ENCODE assay signal across 21 cellular contexts in genomic region chrX:118355225-118355920, GRCh38. TPM values are rescaled to one million over a fixed set of nuclear protein-coding genes. Genes with fewer than 3 reads are reported as not detected.
DNase-seq lines count a peak whose midpoint lies in the region; ATAC-seq, FAIRE-seq and TF ChIP-seq lines count a peak whose summit lies in the region.
"Had no signal": no experiment of that assay in that cellular context is flagged by ENCODE, and none has a peak within 500 bp of the region (broad histone marks: within the 10 kb centered on the region; RNA-seq: fewer than 3 reads in every experiment).

No MANE protein-coding gene starts in this region.

- peaks cover 45% of the 10 kb centered on the region for H3K4me1 ChIP-seq in endothelial cell of umbilical vein (ENCODE audit: control insufficient read depth, extremely low read depth, insufficient read depth, low read length)

- H2AFZ ChIP-seq in endothelial cell of umbilical vein (ENCODE audit: low read depth, low read length), result no peak overlapping the region

- peak; percentile 17 to 23 for ATAC-seq in stimulated activated naive B cell treated with anti-CD40 and anti-IgM and Interleukin-4, amounts not matched to agents 10 μg/mL and 1 μg/mL and 100 μg/mL, for 72 hours (replicated peaks)
- no peak for ATAC-seq in HG03025 (IDR thresholded peaks at IDR 0.05; ENCODE audit: low FRiP score, unreplicated experiment)
- ATAC-seq: A549, sciatic nerve had no signal

- H3K9me1 ChIP-seq in endothelial cell of umbilical vein (replicated peaks; ENCODE audit: control insufficient read depth, extremely low read depth, insufficient read depth, low read length), result no peaks in the 10 kb centered on the region

- H3K27me3 ChIP-seq in endothelial cell of umbilical vein (ENCODE audit: control insufficient read depth in 2 of 2, insufficient read depth in 2 of 2, low read length in 2 of 2), result no peaks in the 10 kb centered on the region
- H3K27me3 ChIP-seq: heart right ventricle, suprapubic skin had no signal

- no peak overlapping the region for H3K4me3 Mint-ChIP-seq in activated CD4-positive, alpha-beta memory T cell treated with anti-CD3 and anti-CD28 coated beads for 36 hours
- no peak overlapping the region for H3K4me3 Mint-ChIP-seq in activated CD4-positive, alpha-beta memory T cell treated with anti-CD3 and anti-CD28 coated beads, Interleukin-2, amount 10 ng/mL, durations not matched to agents 7 days and 5 days
- H3K4me3 Mint-ChIP-seq in stimulated activated naive B cell treated with anti-CD40 and anti-IgM and Interleukin-4, amounts not matched to agents 10 μg/mL and 1 μg/mL and 100 μg/mL, for 72 hours, result no peak overlapping the region
- H3K4me3 Mint-ChIP-seq: activated CD4-positive, alpha-beta T cell treated with anti-CD3 and anti-CD28 coated beads, Interleukin-2, amount 10 ng/mL, durations not matched to agents 24 days and 14 days; activated naive CD4-positive, alpha-beta T cell treated with anti-CD3 and anti-CD28 coated beads, Interleukin-2, amount 10 ng/mL, durations not matched to agents 7 days and 5 days; central memory CD8-positive, alpha-beta T cell had no signal

- H3K79me2 ChIP-seq in endothelial cell of umbilical vein (ENCODE audit: control insufficient read depth, insufficient read depth, low read length), result peaks cover 78% of the 10 kb centered on the region

- no peaks in the 10 kb centered on the region for H3K9me3 ChIP-seq in endothelial cell of umbilical vein (replicated peaks; ENCODE audit: control insufficient read depth, insufficient read depth, low read length)
- H3K9me3 ChIP-seq: A549, heart right ventricle, suprapubic skin had no signal

- TF ChIP-seq CTCF in endothelial cell of umbilical vein (IDR thresholded peaks at IDR 0.05; ENCODE audit: extremely low read depth in 1 of 2, insufficient read depth in 1 of 2, low read depth in 1 of 2, low read length in 2 of 2), result no peak

- peak overlapping the region; percentile 61 for H3K9ac ChIP-seq in endothelial cell of umbilical vein (replicated peaks; ENCODE audit: extremely low read depth, insufficient read depth, low read length)

- peak; percentile 16 for DNase-seq in activated CD4-positive, alpha-beta memory T cell treated with anti-CD3 and anti-CD28 coated beads for 36 hours
- DNase-seq in activated CD4-positive, alpha-beta memory T cell treated with anti-CD3 and anti-CD28 coated beads, Interleukin-2, amount 10 ng/mL, durations not matched to agents 7 days and 5 days, result no peak
- DNase-seq in OCI-M1 (lab: John Stamatoyannopoulos, UW) (peak; percentile 18), endothelial cell of umbilical vein (ENCODE audit: low read depth, low spot score) (peak; percentile 49), HEK293T (ENCODE audit: extremely low spot score) (no peak)
- no peak for DNase-seq in stimulated activated naive B cell treated with anti-CD40 and anti-IgM and Interleukin-4, amounts not matched to agents 10 μg/mL and 1 μg/mL and 100 μg/mL, for 72 hours
- no peak for DNase-seq in activated CD4-positive, alpha-beta T cell treated with anti-CD3 and anti-CD28 coated beads, Interleukin-2, amount 50 U/mL, for 4 hours
- DNase-seq: activated CD4-positive, alpha-beta T cell treated with anti-CD3 and anti-CD28 coated beads, Interleukin-2, amount 10 ng/mL, durations not matched to agents 24 days and 14 days; activated naive CD4-positive, alpha-beta T cell treated with anti-CD3 and anti-CD28 coated beads, Interleukin-2, amount 10 ng/mL, durations not matched to agents 7 days and 5 days; erythroblast; heart right ventricle; left ventricle myocardium superior; NCI-H1105 treated with DMSO at 0.1 percent for 48 hours; NCI-H345; T-helper 1 cell had no signal

- H3K27me3 Mint-ChIP-seq in activated CD4-positive, alpha-beta memory T cell treated with anti-CD3 and anti-CD28 coated beads for 36 hours, result no peaks in the 10 kb centered on the region
- no peaks in the 10 kb centered on the region for H3K27me3 Mint-ChIP-seq in activated CD4-positive, alpha-beta memory T cell treated with anti-CD3 and anti-CD28 coated beads, Interleukin-2, amount 10 ng/mL, durations not matched to agents 7 days and 5 days
- no peaks in the 10 kb centered on the region for H3K27me3 Mint-ChIP-seq in stimulated activated naive B cell treated with anti-CD40 and anti-IgM and Interleukin-4, amounts not matched to agents 10 μg/mL and 1 μg/mL and 100 μg/mL, for 72 hours
- H3K27me3 Mint-ChIP-seq: activated CD4-positive, alpha-beta T cell treated with anti-CD3 and anti-CD28 coated beads, Interleukin-2, amount 10 ng/mL, durations not matched to agents 24 days and 14 days; activated naive CD4-positive, alpha-beta T cell treated with anti-CD3 and anti-CD28 coated beads, Interleukin-2, amount 10 ng/mL, durations not matched to agents 7 days and 5 days; central memory CD8-positive, alpha-beta T cell had no signal

- no peaks in the 10 kb centered on the region for H3K36me3 Mint-ChIP-seq in activated CD4-positive, alpha-beta memory T cell treated with anti-CD3 and anti-CD28 coated beads for 36 hours
- H3K36me3 Mint-ChIP-seq in activated CD4-positive, alpha-beta memory T cell treated with anti-CD3 and anti-CD28 coated beads, Interleukin-2, amount 10 ng/mL, durations not matched to agents 7 days and 5 days (ENCODE audit: low read depth), result no peaks in the 10 kb centered on the region
- H3K36me3 Mint-ChIP-seq in stimulated activated naive B cell treated with anti-CD40 and anti-IgM and Interleukin-4, amounts not matched to agents 10 μg/mL and 1 μg/mL and 100 μg/mL, for 72 hours, result no peaks in the 10 kb centered on the region
- H3K36me3 Mint-ChIP-seq: activated naive CD4-positive, alpha-beta T cell treated with anti-CD3 and anti-CD28 coated beads, Interleukin-2, amount 10 ng/mL, durations not matched to agents 7 days and 5 days had no signal

- peak overlapping the region; percentile 76 for H3K27ac ChIP-seq in endothelial cell of umbilical vein (ENCODE audit: insufficient read depth, low read depth, low read length)
- H3K27ac ChIP-seq: A549, suprapubic skin had no signal

- peak overlapping the region in 1 of 3 experiments; percentile 23 for H3K4me3 ChIP-seq in endothelial cell of umbilical vein (replicated peaks in 1 of 3; ENCODE audit: insufficient read depth in 1 of 3, low read depth in 1 of 3, low read length in 3 of 3)
- H3K4me3 ChIP-seq: A549, heart right ventricle, suprapubic skin had no signal

- H3K27ac Mint-ChIP-seq in activated CD4-positive, alpha-beta memory T cell treated with anti-CD3 and anti-CD28 coated beads for 36 hours, result peak overlapping the region; percentile 49
- H3K27ac Mint-ChIP-seq in activated CD4-positive, alpha-beta memory T cell treated with anti-CD3 and anti-CD28 coated beads, Interleukin-2, amount 10 ng/mL, durations not matched to agents 7 days and 5 days, result no peak overlapping the region
- H3K27ac Mint-ChIP-seq in stimulated activated naive B cell treated with anti-CD40 and anti-IgM and Interleukin-4, amounts not matched to agents 10 μg/mL and 1 μg/mL and 100 μg/mL, for 72 hours, result no peak overlapping the region
- H3K27ac Mint-ChIP-seq: activated CD4-positive, alpha-beta T cell treated with anti-CD3 and anti-CD28 coated beads, Interleukin-2, amount 10 ng/mL, durations not matched to agents 24 days and 14 days; activated naive CD4-positive, alpha-beta T cell treated with anti-CD3 and anti-CD28 coated beads, Interleukin-2, amount 10 ng/mL, durations not matched to agents 7 days and 5 days had no signal

- peak overlapping the region; percentile 81 for H3K4me2 ChIP-seq in endothelial cell of umbilical vein (ENCODE audit: insufficient read depth, low read length)
- H3K4me2 ChIP-seq: A549 had no signal

- CTCF ChIA-PET in activated CD4-positive, alpha-beta memory T cell treated with anti-CD3 and anti-CD28 coated beads for 36 hours (lab: Charles Lee), result no interaction called here
- CTCF ChIA-PET in activated CD4-positive, alpha-beta memory T cell treated with anti-CD3 and anti-CD28 coated beads, Interleukin-2, amount 10 ng/mL, durations not matched to agents 7 days and 5 days (lab: Charles Lee), result no interaction called here
- CTCF ChIA-PET in endothelial cell of umbilical vein (lab: Charles Lee), result no interaction called here
- CTCF ChIA-PET in HEK293T (lab: Yijun Ruan, JAX), result interaction anchor here (0.7 kb wide), 1 partner anchor 9 kb away, joined by 3 read pairs; no protein-coding TSS in a partner anchor

- peak; percentile 63 for FAIRE-seq in endothelial cell of umbilical vein (lab: Jason Lieb, UNC)
- FAIRE-seq: HTR-8/SVneo had no signal

- intact Hi-C loops in activated CD4-positive, alpha-beta memory T cell treated with anti-CD3 and anti-CD28 coated beads for 36 hours (cut with micrococcal nuclease), result loop anchor here (1.0 kb wide), 1 partner anchor 8 kb away; no protein-coding TSS in a partner anchor
- intact Hi-C loops in endothelial cell of umbilical vein (cut with micrococcal nuclease), result loop anchor here (5.0 kb wide), 1 partner anchor 138 kb away; no protein-coding TSS in a partner anchor

- no peaks in the 10 kb centered on the region for H4K20me1 ChIP-seq in endothelial cell of umbilical vein (replicated peaks; ENCODE audit: control insufficient read depth, extremely low read depth, insufficient read depth, low read length)

- H3K36me3 ChIP-seq in endothelial cell of umbilical vein (ENCODE audit: control insufficient read depth in 2 of 2, extremely low read depth in 1 of 2, insufficient read depth in 2 of 2, low read length in 2 of 2), result no peaks in the 10 kb centered on the region
- H3K36me3 ChIP-seq: heart right ventricle, suprapubic skin had no signal

- dilution Hi-C loops in endothelial cell of umbilical vein (cut with MboI; ENCODE audit: extremely low pct_ligation_motif_present, low sequenced_read_pairs), result no loop called here

- no peaks in the 10 kb centered on the region for H3K9me3 Mint-ChIP-seq in activated CD4-positive, alpha-beta memory T cell treated with anti-CD3 and anti-CD28 coated beads for 36 hours
- no peaks in the 10 kb centered on the region for H3K9me3 Mint-ChIP-seq in activated CD4-positive, alpha-beta memory T cell treated with anti-CD3 and anti-CD28 coated beads, Interleukin-2, amount 10 ng/mL, durations not matched to agents 7 days and 5 days
- H3K9me3 Mint-ChIP-seq in stimulated activated naive B cell treated with anti-CD40 and anti-IgM and Interleukin-4, amounts not matched to agents 10 μg/mL and 1 μg/mL and 100 μg/mL, for 72 hours, result no peaks in the 10 kb centered on the region
- H3K9me3 Mint-ChIP-seq: activated CD4-positive, alpha-beta T cell treated with anti-CD3 and anti-CD28 coated beads, Interleukin-2, amount 10 ng/mL, durations not matched to agents 24 days and 14 days; activated naive CD4-positive, alpha-beta T cell treated with anti-CD3 and anti-CD28 coated beads, Interleukin-2, amount 10 ng/mL, durations not matched to agents 7 days and 5 days; central memory CD8-positive, alpha-beta T cell had no signal

- TF ChIP-seq POLR2A in endothelial cell of umbilical vein (IDR thresholded peaks at IDR 0.05; ENCODE audit: low read depth, low read length), result no peak

- POLR2A ChIA-PET in activated CD4-positive, alpha-beta memory T cell treated with anti-CD3 and anti-CD28 coated beads for 36 hours (lab: Charles Lee), result interaction anchor here (0.9 kb wide), 1 partner anchor 9 kb away, joined by 3 read pairs; the partner anchor contains the start of gene WDR44
- POLR2A ChIA-PET in activated CD4-positive, alpha-beta memory T cell treated with anti-CD3 and anti-CD28 coated beads, Interleukin-2, amount 10 ng/mL, durations not matched to agents 7 days and 5 days (lab: Charles Lee), result no interaction called here
- POLR2A ChIA-PET in endothelial cell of umbilical vein (lab: Charles Lee) (no interaction called here), HEK293T (lab: Yijun Ruan, JAX) (interaction anchor here (1.2 kb wide), 1 partner anchor 9 kb away, joined by 5 read pairs; the partner anchor contains the start of gene WDR44)

- BruUV-seq in endothelial cell of umbilical vein (replicated peaks; lab: Mats Ljungman, UMichigan), result no TSS peak

- H3K4me1 Mint-ChIP-seq in activated CD4-positive, alpha-beta memory T cell treated with anti-CD3 and anti-CD28 coated beads for 36 hours (ENCODE audit: low read depth), result peaks cover 47% of the 10 kb centered on the region
- peaks cover 37% of the 10 kb centered on the region for H3K4me1 Mint-ChIP-seq in activated CD4-positive, alpha-beta memory T cell treated with anti-CD3 and anti-CD28 coated beads, Interleukin-2, amount 10 ng/mL, durations not matched to agents 7 days and 5 days
- H3K4me1 Mint-ChIP-seq in stimulated activated naive B cell treated with anti-CD40 and anti-IgM and Interleukin-4, amounts not matched to agents 10 μg/mL and 1 μg/mL and 100 μg/mL, for 72 hours, result peaks cover 9 to 27% of the 10 kb centered on the region in 2 donors

RNA-seq across cellular contexts. Expression of gene WDR44, which starts 9.5 kb away (rescaled TPM):
- 1 to 10 TPM; 8.2 to 9.2 TPM for total RNA-seq in activated CD4-positive, alpha-beta memory T cell treated with anti-CD3 and anti-CD28 coated beads for 36 hours
- total RNA-seq in activated CD4-positive, alpha-beta memory T cell treated with anti-CD3 and anti-CD28 coated beads, Interleukin-2, amount 10 ng/mL, durations not matched to agents 7 days and 5 days, result 10 to 100 TPM; 18.9 to 19.9 TPM
- total RNA-seq in endothelial cell of umbilical vein, result 17.4 and 17.6 TPM in 2 replicates
- 5.7 and 6.5 TPM in 2 replicates for polyA plus RNA-seq in endothelial cell of umbilical vein
- polyA plus RNA-seq in endothelial cell of umbilical vein (2011; cell fraction: cytosol; rRNA removed), result 7.2 and 7.3 TPM in 2 replicates
- 18.1 and 22.1 TPM in 2 replicates for polyA plus RNA-seq in endothelial cell of umbilical vein (2011; cell fraction: nucleus; rRNA removed)
- 13.3 and 15.5 TPM in 2 replicates for polyA plus RNA-seq in endothelial cell of umbilical vein (2012)
- 11.9 and 12.9 TPM in 2 replicates for polyA minus RNA-seq in endothelial cell of umbilical vein
- 16.9 TPM for polyA minus RNA-seq in endothelial cell of umbilical vein (2011; cell fraction: cytosol; rRNA and poly(A)+ RNA removed)
- 32.1 and 35.2 TPM in 2 replicates for polyA minus RNA-seq in endothelial cell of umbilical vein (2011; cell fraction: nucleus; rRNA and poly(A)+ RNA removed)

Comparison
In these comparisons a context has a peak if more than half of its experiments do, and no peak if none do; other contexts are left out.
1. DNase-seq: peak in activated CD4-positive, alpha-beta memory T cell treated with anti-CD3 and anti-CD28 coated beads for 36 hours (single experiment), OCI-M1 (single experiment) and endothelial cell of umbilical vein (single experiment); none in activated CD4-positive, alpha-beta memory T cell treated with anti-CD3 and anti-CD28 coated beads, Interleukin-2, amount 10 ng/mL, durations not matched to agents 7 days and 5 days (single experiment), stimulated activated naive B cell treated with anti-CD40 and anti-IgM and Interleukin-4, amounts not matched to agents 10 μg/mL and 1 μg/mL and 100 μg/mL, for 72 hours (single experiment), HEK293T (single experiment) and activated CD4-positive, alpha-beta T cell treated with anti-CD3 and anti-CD28 coated beads, Interleukin-2, amount 50 U/mL, for 4 hours (0 of 2).
2. POLR2A ChIA-PET loops: an anchor here in activated CD4-positive, alpha-beta memory T cell treated with anti-CD3 and anti-CD28 coated beads for 36 hours (0.9 kb wide) and HEK293T (1.2 kb wide); none called in activated CD4-positive, alpha-beta memory T cell treated with anti-CD3 and anti-CD28 coated beads, Interleukin-2, amount 10 ng/mL, durations not matched to agents 7 days and 5 days and endothelial cell of umbilical vein.